In genomic region chrX:78104447-78105176, GRCh38 we compare ENCODE assay signal across 8 cellular contexts. TPM values are rescaled to one million over a fixed set of nuclear protein-coding genes. Genes with fewer than 3 reads are reported as not detected.
DNase-seq lines count a peak whose midpoint lies in the region; ATAC-seq, FAIRE-seq and TF ChIP-seq lines count a peak whose summit lies in the region.

No MANE protein-coding gene starts in this region.

- H3K4me1 ChIP-seq in ascending aorta: peaks cover 0 to 8% of the 10 kb centered on the region in 2 donors

- no peaks in the 10 kb centered on the region for H3K9me3 ChIP-seq in ascending aorta

- H3K27ac ChIP-seq in ascending aorta: peak overlapping the region; percentile 83 to 94

- H3K27me3 ChIP-seq in ascending aorta: no peaks in the 10 kb centered on the region

- ATAC-seq in left ventricle myocardium superior: peak; percentile 65
- no peak for ATAC-seq in HG03439 (IDR thresholded peaks at IDR 0.05; ENCODE audit: unreplicated experiment)

- FAIRE-seq in RCC 7860 (lab: Jason Lieb, UNC): no peak

- no peak for TF ChIP-seq CTCF in ascending aorta (IDR thresholded peaks at IDR 0.05)

- no peaks in the 10 kb centered on the region for H3K36me3 ChIP-seq in ascending aorta

- peak; percentile 33 for DNase-seq in NCI-H345 (lab: John Stamatoyannopoulos, UW)
- DNase-seq in NCI-H345 treated with DMSO at 0.1 percent for 48 hours (lab: John Stamatoyannopoulos, UW; ENCODE audit: unreplicated experiment): no peak
- peak; percentile 26 for DNase-seq in HK-2 (ENCODE audit: unreplicated experiment)
- peak; percentile 26 for DNase-seq in RCC 7860 (ENCODE audit: low spot score)
- DNase-seq in ascending aorta (ENCODE audit: low spot score in 2 of 2): peak; percentile 12 to 74
- DNase-seq in left ventricle myocardium superior: peak; percentile 42
- DNase-seq in putamen (ENCODE audit: low spot score): peak; percentile 11

- H3K4me3 ChIP-seq in ascending aorta: peak overlapping the region; percentile 52 to 72

- intact Hi-C loops in ascending aorta (cut with DNase I) (loop anchor here (2.0 to 10.0 kb wide), 6 partner anchors 34 to 1680 kb away; partner anchors contain the start of genes ATP7A, ATRX, COX7B and MAGEE1), left ventricle myocardium superior (cut with micrococcal nuclease) (loop anchor here (10.0 kb wide), 1 partner anchor 200 kb away; no protein-coding TSS in a partner anchor)

RNA-seq across cellular contexts. Expression of gene PGK1, which starts 0.6 kb away (rescaled TPM):
- total RNA-seq in ascending aorta (72.1 TPM), left ventricle myocardium superior (448 TPM)

RNA-seq across cellular contexts. Expression of gene TAF9B, which starts 34.8 kb away (rescaled TPM):
- total RNA-seq in ascending aorta (7.9 TPM), left ventricle myocardium superior (19.1 TPM)
